Comparison of ENCODE assay signal across 8 cellular contexts in the genomic region with DNA sequence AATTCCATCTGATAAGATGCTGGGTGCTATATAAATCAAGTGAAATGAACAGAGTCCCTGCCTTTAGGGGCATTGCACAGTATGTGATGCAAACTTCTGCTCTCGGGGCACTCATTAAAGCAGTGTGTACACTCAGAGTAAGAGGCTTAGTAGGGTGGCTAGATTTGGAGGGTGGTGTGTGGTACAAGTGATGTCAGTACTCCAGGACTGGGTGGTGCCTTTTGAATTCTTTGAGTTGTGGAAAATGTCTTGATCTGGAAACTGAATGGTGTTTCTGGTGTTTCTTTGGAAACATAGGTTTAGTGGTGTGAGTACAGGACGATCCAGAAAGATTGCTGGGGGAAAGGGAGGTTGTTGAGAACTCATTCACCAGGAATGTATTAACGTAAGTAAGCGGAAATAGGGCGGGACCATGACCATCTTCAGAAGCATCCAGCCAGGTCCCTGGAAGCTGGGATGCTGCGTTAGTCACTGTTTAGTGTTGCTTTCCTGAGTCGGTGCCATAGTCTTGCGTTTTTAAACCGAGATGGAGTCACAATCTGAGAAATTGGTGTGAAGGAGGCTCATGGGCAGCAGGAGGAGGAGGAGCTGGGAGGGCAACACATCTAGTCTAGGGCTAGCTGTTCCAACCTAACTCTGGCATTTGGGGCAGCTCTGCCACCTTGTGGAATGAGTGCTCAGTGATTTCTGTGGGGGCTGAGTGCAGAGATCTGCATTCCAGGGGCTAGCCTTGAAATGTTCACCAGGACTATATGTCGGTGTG.
A peak's percentile ranks its signal among the peaks of the same experiment; 100 is the strongest.
DNase-seq lines count a peak whose midpoint lies in the region; ATAC-seq and TF ChIP-seq lines count a peak whose summit lies in the region.

No MANE protein-coding gene starts in this region.

- H3K4me2 ChIP-seq in H9 (ENCODE audit: insufficient read depth, insufficient read length, low read length) = no peak overlapping the region

- H3K9me3 ChIP-seq in H9 (ENCODE audit: control insufficient read depth, low read depth, low read length) (no peaks in the 10 kb centered on the region), NT2/D1 (ENCODE audit: insufficient read depth, low read length) (no peaks in the 10 kb centered on the region), muscle layer of duodenum (ENCODE audit: control insufficient read depth in 1 of 2, low read length in 2 of 2) (no peaks in the 10 kb centered on the region)

- H2AFZ ChIP-seq in H9 (ENCODE audit: low read length) = no peak overlapping the region

- H3K79me2 ChIP-seq in H9 (ENCODE audit: insufficient read depth, low read length) = no peaks in the 10 kb centered on the region

- TF ChIP-seq CTCF in H9 (conservative IDR thresholded peaks at IDR 0.05) = peak; percentile 75

- H3K4me3 Mint-ChIP-seq in H9 = no peak overlapping the region

- no peaks in the 10 kb centered on the region for H3K27me3 Mint-ChIP-seq in H9 (ENCODE audit: low read depth)

- no peak overlapping the region for H3K23ac ChIP-seq in H9 (ENCODE audit: insufficient read length, low read depth, low read length)

- peaks cover 0 to 6% (median 3%) of the 10 kb centered on the region in 3 experiments; a peak in 4 of 7 replicates for H3K36me3 Mint-ChIP-seq in H9 (ENCODE audit: insufficient read depth in 1 of 3, low read depth in 3 of 3)

- H2BK120ac ChIP-seq in H9 (ENCODE audit: low read depth, low read length, poor library complexity, severe bottlenecking) = no peak overlapping the region

- H3K4me3 ChIP-seq in NT2/D1 (ENCODE audit: insufficient read length, low read depth) = no peak overlapping the region
- no peak overlapping the region for H3K4me3 ChIP-seq in muscle layer of duodenum (ENCODE audit: low read depth in 1 of 2, low read length in 2 of 2)

- H3K27ac ChIP-seq in H9 (ENCODE audit: insufficient read length, low read depth, low read length) (no peak overlapping the region), epithelial cell of prostate (peak overlapping the region; percentile 100), muscle layer of duodenum (ENCODE audit: low read length) (peak overlapping the region; percentile 53)

- H3K4me1 Mint-ChIP-seq in H9 = peaks cover 6% of the 10 kb centered on the region in 2 experiments

- no peak overlapping the region for H4K5ac ChIP-seq in H9 (ENCODE audit: insufficient read length, low read depth, low read length)

- no peak overlapping the region for H3T11ph ChIP-seq in H9 (ENCODE audit: low read length)

- H2BK20ac ChIP-seq in H9 (ENCODE audit: low read depth, low read length, poor library complexity, severe bottlenecking) = no peak overlapping the region

- H2BK12ac ChIP-seq in H9 (ENCODE audit: insufficient read length, low read depth, low read length) = no peak overlapping the region

- no peak overlapping the region for H3K18ac ChIP-seq in H9 (ENCODE audit: insufficient read length, low read depth, low read length)

- ATAC-seq in GM18519 (IDR thresholded peaks at IDR 0.05; ENCODE audit: low FRiP score, unreplicated experiment) = no peak

- H3K56ac ChIP-seq in H9 (ENCODE audit: insufficient read length, low read depth, low read length) = no peak overlapping the region

- no peak overlapping the region for H2BK15ac ChIP-seq in H9 (ENCODE audit: low read depth, low read length)

- no peaks in the 10 kb centered on the region for H3K27me3 ChIP-seq in H9 (ENCODE audit: insufficient read depth, low read length)
- H3K27me3 ChIP-seq in NT2/D1 (ENCODE audit: insufficient read depth, insufficient read length) = no peaks in the 10 kb centered on the region
- H3K27me3 ChIP-seq in muscle layer of duodenum (ENCODE audit: low read depth, low read length) = no peaks in the 10 kb centered on the region

- no peak overlapping the region for H3K4ac ChIP-seq in H9 (ENCODE audit: low read depth, low read length)

- H4K8ac ChIP-seq in H9 (replicated peaks; ENCODE audit: insufficient read length, low read depth, low read length) = no peak overlapping the region

- no CpG with 5 or more reads among the region's 10 CpGs for WGBS in H9 (ENCODE audit: extremely low coverage, insufficient read length, low lambda C conversion rate)

- H3K9ac ChIP-seq in H9 (ENCODE audit: extremely low read depth, insufficient read length, low read length) (no peak overlapping the region), NT2/D1 (ENCODE audit: insufficient read length, low read depth) (no peak overlapping the region)

- no peaks in the 10 kb centered on the region for H4K20me1 ChIP-seq in H9 (ENCODE audit: control insufficient read depth, insufficient read depth, insufficient read length)

- H3K4me1 ChIP-seq in H9 (ENCODE audit: insufficient read depth, low read length) (no peaks in the 10 kb centered on the region), NT2/D1 (ENCODE audit: insufficient read depth, insufficient read length) (no peaks in the 10 kb centered on the region), muscle layer of duodenum (ENCODE audit: control insufficient read depth in 1 of 2, insufficient read depth in 2 of 2, low read length in 2 of 2) (peaks cover 0 to 12% of the 10 kb centered on the region in 2 donors)

- H3K36me3 ChIP-seq in NT2/D1 (ENCODE audit: insufficient read depth, insufficient read length, low read length) (peaks cover 6% of the 10 kb centered on the region), muscle layer of duodenum (ENCODE audit: control insufficient read depth in 1 of 2, insufficient read depth in 2 of 2, low read length in 2 of 2) (peaks cover 0 to 10% of the 10 kb centered on the region in 2 donors)

- no peaks in the 10 kb centered on the region for H3K9me3 Mint-ChIP-seq in H9

- no peaks in the 10 kb centered on the region for H3K79me1 ChIP-seq in H9 (ENCODE audit: insufficient read depth, low read depth, low read length, poor library complexity, severe bottlenecking)

- no peaks in the 10 kb centered on the region for H3K23me2 ChIP-seq in H9 (ENCODE audit: insufficient read length, low read depth, low read length, poor library complexity, severe bottlenecking)

- no peak overlapping the region for H2BK5ac ChIP-seq in H9 (ENCODE audit: insufficient read length, low read length)

- no peak overlapping the region for H4K91ac ChIP-seq in H9 (ENCODE audit: insufficient read length, low read depth, low read length)

- H3K14ac ChIP-seq in H9 (ENCODE audit: insufficient read depth, low read length) = no peak overlapping the region

- DNase-seq in Ammon's horn (ENCODE audit: low spot score) (peak; percentile 86), H9 (peak; percentile 76), NT2/D1 (ENCODE audit: low read depth, low spot score) (peak; percentile 66), activated T-cell treated with anti-CD3 and anti-CD28 coated beads for 1 hour (ENCODE audit: low read depth) (peak; percentile 36), epithelial cell of prostate (ENCODE audit: low read depth, low spot score) (peak; percentile 99)
- DNase-seq in stimulated activated CD8-positive, alpha-beta memory T cell treated with anti-CD3 and anti-CD28 coated beads, Interleukin-4, amount 100 ng/mL, for 48 hours = peak; percentile 68

- peak overlapping the region in 2 of 3 experiments; percentile 51 to 58; a peak in 3 of 7 replicates for H3K27ac Mint-ChIP-seq in H9

- H2AK5ac ChIP-seq in H9 (ENCODE audit: insufficient read length, low read length) = no peak overlapping the region

Comparison
In these comparisons a context has a peak if more than half of its experiments do, and no peak if none do; other contexts are left out.
1. DNase-seq: peak in every context shown above with its lines; median percentile 99 in epithelial cell of prostate; 86 in Ammon's horn; 76 in H9; 68 in stimulated activated CD8-positive, alpha-beta memory T cell treated with anti-CD3 and anti-CD28 coated beads, Interleukin-4, amount 100 ng/mL, for 48 hours; 66 in NT2/D1; 36 in activated T-cell treated with anti-CD3 and anti-CD28 coated beads for 1 hour.